18 cellular contexts compared by ENCODE assay signal in the genomic region with DNA sequence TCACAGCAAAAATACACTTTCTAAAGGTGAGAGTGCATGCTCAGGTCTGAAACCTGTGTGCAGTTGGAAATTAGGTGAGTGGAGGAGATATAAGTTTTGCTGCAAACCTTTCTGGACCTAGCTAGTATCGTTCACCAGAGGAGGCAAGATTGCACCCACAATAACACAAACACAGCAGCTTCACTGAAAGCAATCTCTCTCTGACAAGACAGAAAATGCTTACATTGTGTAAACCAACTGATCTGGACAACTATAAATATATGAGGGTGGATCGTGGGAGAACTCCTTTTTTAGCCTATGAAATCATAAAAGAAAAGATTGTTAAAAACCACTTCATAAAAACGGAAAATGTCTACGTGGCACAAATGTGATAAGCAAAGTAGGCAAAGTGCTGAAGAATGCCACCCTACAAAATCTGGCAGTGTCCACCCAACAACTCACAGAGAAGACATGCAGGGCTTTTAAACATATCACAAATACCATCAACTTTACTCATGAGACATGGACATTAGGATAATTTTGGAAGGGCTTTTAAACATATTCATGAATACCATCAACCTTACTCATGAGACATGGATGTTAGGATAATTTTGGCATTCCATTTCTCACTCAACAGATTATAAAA.
DNase-seq lines count a peak whose midpoint lies in the region; ATAC-seq, FAIRE-seq and TF ChIP-seq lines count a peak whose summit lies in the region.
"Had no signal": no experiment of that assay in that cellular context is flagged by ENCODE, and none has a peak within 500 bp of the region (broad histone marks: within the 10 kb centered on the region; RNA-seq: fewer than 3 reads in every experiment).

No MANE protein-coding gene starts in this region.

- H3K4me1 ChIP-seq in RWPE2 (ENCODE audit: insufficient read depth, poor library complexity, severe bottlenecking): peaks cover 28% of the 10 kb centered on the region
- H3K4me1 ChIP-seq: ascending aorta, right atrium auricular region had no signal

- ATAC-seq in RWPE2 (ENCODE audit: low read depth) (peak; percentile 79), HG03280 (IDR thresholded peaks at IDR 0.05; ENCODE audit: unreplicated experiment) (no peak)
- ATAC-seq in stimulated activated naive B cell treated with anti-CD40 and anti-IgM and Interleukin-4, amounts not matched to agents 10 μg/mL and 1 μg/mL and 100 μg/mL, for 72 hours (replicated peaks): no peak
- ATAC-seq: left cardiac atrium had no signal

- H3K27ac Mint-ChIP-seq in progenitor cell of endocrine pancreas: no peak overlapping the region
- no peak overlapping the region for H3K27ac Mint-ChIP-seq in stimulated activated naive B cell treated with anti-CD40 and anti-IgM and Interleukin-4, amounts not matched to agents 10 μg/mL and 1 μg/mL and 100 μg/mL, for 72 hours
- H3K27ac Mint-ChIP-seq: activated T-helper 1 cell treated with anti-CD3 and anti-CD28 coated beads, Interleukin-12 subunit alpha, Interleukin-12 subunit beta, Interleukin-2, Interleukin-4 antibody, amounts not matched to agents 30 ng/mL and 10 ng/mL and 1 ng/mL, durations not matched to agents 14 hours and 24 hours and 36 hours; H9 had no signal

- H3K9me3 ChIP-seq in RWPE2 (ENCODE audit: severe bottlenecking): no peaks in the 10 kb centered on the region
- H3K9me3 ChIP-seq: ascending aorta, right atrium auricular region had no signal

- H3K27me3 Mint-ChIP-seq in progenitor cell of endocrine pancreas: no peaks in the 10 kb centered on the region
- H3K27me3 Mint-ChIP-seq in stimulated activated naive B cell treated with anti-CD40 and anti-IgM and Interleukin-4, amounts not matched to agents 10 μg/mL and 1 μg/mL and 100 μg/mL, for 72 hours: no peaks in the 10 kb centered on the region

- no peak overlapping the region for H3K4me3 Mint-ChIP-seq in progenitor cell of endocrine pancreas (ENCODE audit: low read depth)
- H3K4me3 Mint-ChIP-seq in stimulated activated naive B cell treated with anti-CD40 and anti-IgM and Interleukin-4, amounts not matched to agents 10 μg/mL and 1 μg/mL and 100 μg/mL, for 72 hours: no peak overlapping the region
- H3K4me3 Mint-ChIP-seq: activated T-helper 1 cell treated with anti-CD3 and anti-CD28 coated beads, Interleukin-12 subunit alpha, Interleukin-12 subunit beta, Interleukin-2, Interleukin-4 antibody, amounts not matched to agents 30 ng/mL and 10 ng/mL and 1 ng/mL, durations not matched to agents 14 hours and 24 hours and 36 hours; H9 had no signal

- FAIRE-seq in H54 (lab: Jason Lieb, UNC): peak; percentile 100

- TF ChIP-seq CTCF in RWPE2 (IDR thresholded peaks at IDR 0.05; ENCODE audit: poor library complexity, severe bottlenecking) (no peak), progenitor cell of endocrine pancreas (IDR thresholded peaks at IDR 0.05; ENCODE audit: unreplicated experiment) (no peak)

- no peaks in the 10 kb centered on the region for H3K9me3 Mint-ChIP-seq in progenitor cell of endocrine pancreas (ENCODE audit: low read depth)
- no peaks in the 10 kb centered on the region for H3K9me3 Mint-ChIP-seq in stimulated activated naive B cell treated with anti-CD40 and anti-IgM and Interleukin-4, amounts not matched to agents 10 μg/mL and 1 μg/mL and 100 μg/mL, for 72 hours

- H3K4me1 Mint-ChIP-seq in progenitor cell of endocrine pancreas (ENCODE audit: low read depth): no peaks in the 10 kb centered on the region
- no peaks in the 10 kb centered on the region for H3K4me1 Mint-ChIP-seq in stimulated activated naive B cell treated with anti-CD40 and anti-IgM and Interleukin-4, amounts not matched to agents 10 μg/mL and 1 μg/mL and 100 μg/mL, for 72 hours

- H3K27ac ChIP-seq in RWPE2 (ENCODE audit: poor library complexity, severe bottlenecking): peak overlapping the region; percentile 78
- H3K27ac ChIP-seq: ascending aorta, right atrium auricular region had no signal

- H3K36me3 Mint-ChIP-seq in progenitor cell of endocrine pancreas (ENCODE audit: insufficient read depth): no peaks in the 10 kb centered on the region
- H3K36me3 Mint-ChIP-seq in stimulated activated naive B cell treated with anti-CD40 and anti-IgM and Interleukin-4, amounts not matched to agents 10 μg/mL and 1 μg/mL and 100 μg/mL, for 72 hours: no peaks in the 10 kb centered on the region

- H3K4me3 ChIP-seq in RWPE2 (ENCODE audit: severe bottlenecking): no peak overlapping the region
- H3K4me3 ChIP-seq: ascending aorta, right atrium auricular region had no signal

- H3K27me3 ChIP-seq in RWPE2 (ENCODE audit: insufficient read depth, poor library complexity, severe bottlenecking): no peaks in the 10 kb centered on the region
- H3K27me3 ChIP-seq: ascending aorta, right atrium auricular region had no signal

- peak; percentile 3 for DNase-seq in H54 (ENCODE audit: insufficient read length, low spot score)
- no peak for DNase-seq in RWPE2 (ENCODE audit: low spot score)
- peak; percentile 57 for DNase-seq in fibroblast of peridontal ligament (ENCODE audit: extremely low read depth)
- peak; percentile 42 for DNase-seq in superior temporal gyrus (ENCODE audit: extremely low spot score)
- DNase-seq in progenitor cell of endocrine pancreas (ENCODE audit: low spot score, unreplicated experiment): no peak
- no peak for DNase-seq in stimulated activated naive B cell treated with anti-CD40 and anti-IgM and Interleukin-4, amounts not matched to agents 10 μg/mL and 1 μg/mL and 100 μg/mL, for 72 hours
- DNase-seq: COR-L47; H9; left cardiac atrium; NCI-H2081; NCI-H82; SHP77; stimulated activated CD4-positive, alpha-beta T cell treated with anti-CD3 and anti-CD28 coated beads, Interleukin-4, amount 100 ng/mL, for 24 hours; T1000 had no signal

- no peak for TF ChIP-seq POLR2A in H54 (IDR thresholded peaks at IDR 0.05; ENCODE audit: low read depth, low read length)

- no peaks in the 10 kb centered on the region for H3K36me3 ChIP-seq in RWPE2 (ENCODE audit: low read depth)
- H3K36me3 ChIP-seq: ascending aorta, right atrium auricular region had no signal

Comparison
In these comparisons a context has a peak if more than half of its experiments do, and no peak if none do; other contexts are left out.
1. DNase-seq: peak in H54 (single experiment), fibroblast of peridontal ligament (single experiment) and superior temporal gyrus (single experiment); none in RWPE2 (single experiment), progenitor cell of endocrine pancreas (single experiment) and stimulated activated naive B cell treated with anti-CD40 and anti-IgM and Interleukin-4, amounts not matched to agents 10 μg/mL and 1 μg/mL and 100 μg/mL, for 72 hours (single experiment).